In the genomic region with DNA sequence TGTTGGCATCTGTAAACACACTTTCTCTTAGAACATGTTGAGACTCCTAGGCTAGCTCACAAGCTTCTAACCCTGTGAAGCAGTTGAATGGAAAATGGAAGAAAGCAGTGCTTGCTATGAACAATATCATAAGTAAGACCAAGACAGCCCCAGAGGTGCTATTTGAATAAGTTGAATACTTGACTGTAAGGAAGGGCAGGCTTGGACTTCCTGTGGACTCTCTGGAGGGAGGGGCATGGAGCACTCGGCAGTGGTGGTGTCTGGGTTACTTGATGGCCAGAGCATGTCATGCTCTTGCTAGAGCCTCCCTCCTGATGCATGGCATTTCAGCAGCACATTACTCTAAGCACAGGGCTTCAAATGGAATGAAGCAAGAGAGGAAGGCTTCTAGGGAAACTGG, we compare ENCODE assay signal across 1 cellular context.
TF ChIP-seq lines count a peak whose summit lies in the region.

No MANE protein-coding gene starts in this region.

TF ChIP-seq in WTC11, 78 proteins besides CTCF, POLR2A, EP300 and RAD21 (continued from another document):
- TF ChIP-seq, protein P1, sequence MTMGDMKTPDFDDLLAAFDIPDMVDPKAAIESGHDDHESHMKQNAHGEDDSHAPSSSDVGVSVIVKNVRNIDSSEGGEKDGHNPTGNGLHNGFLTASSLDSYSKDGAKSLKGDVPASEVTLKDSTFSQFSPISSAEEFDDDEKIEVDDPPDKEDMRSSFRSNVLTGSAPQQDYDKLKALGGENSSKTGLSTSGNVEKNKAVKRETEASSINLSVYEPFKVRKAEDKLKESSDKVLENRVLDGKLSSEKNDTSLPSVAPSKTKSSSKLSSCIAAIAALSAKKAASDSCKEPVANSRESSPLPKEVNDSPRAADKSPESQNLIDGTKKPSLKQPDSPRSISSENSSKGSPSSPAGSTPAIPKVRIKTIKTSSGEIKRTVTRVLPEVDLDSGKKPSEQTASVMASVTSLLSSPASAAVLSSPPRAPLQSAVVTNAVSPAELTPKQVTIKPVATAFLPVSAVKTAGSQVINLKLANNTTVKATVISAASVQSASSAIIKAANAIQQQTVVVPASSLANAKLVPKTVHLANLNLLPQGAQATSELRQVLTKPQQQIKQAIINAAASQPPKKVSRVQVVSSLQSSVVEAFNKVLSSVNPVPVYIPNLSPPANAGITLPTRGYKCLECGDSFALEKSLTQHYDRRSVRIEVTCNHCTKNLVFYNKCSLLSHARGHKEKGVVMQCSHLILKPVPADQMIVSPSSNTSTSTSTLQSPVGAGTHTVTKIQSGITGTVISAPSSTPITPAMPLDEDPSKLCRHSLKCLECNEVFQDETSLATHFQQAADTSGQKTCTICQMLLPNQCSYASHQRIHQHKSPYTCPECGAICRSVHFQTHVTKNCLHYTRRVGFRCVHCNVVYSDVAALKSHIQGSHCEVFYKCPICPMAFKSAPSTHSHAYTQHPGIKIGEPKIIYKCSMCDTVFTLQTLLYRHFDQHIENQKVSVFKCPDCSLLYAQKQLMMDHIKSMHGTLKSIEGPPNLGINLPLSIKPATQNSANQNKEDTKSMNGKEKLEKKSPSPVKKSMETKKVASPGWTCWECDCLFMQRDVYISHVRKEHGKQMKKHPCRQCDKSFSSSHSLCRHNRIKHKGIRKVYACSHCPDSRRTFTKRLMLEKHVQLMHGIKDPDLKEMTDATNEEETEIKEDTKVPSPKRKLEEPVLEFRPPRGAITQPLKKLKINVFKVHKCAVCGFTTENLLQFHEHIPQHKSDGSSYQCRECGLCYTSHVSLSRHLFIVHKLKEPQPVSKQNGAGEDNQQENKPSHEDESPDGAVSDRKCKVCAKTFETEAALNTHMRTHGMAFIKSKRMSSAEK (CRISPR knock-in tag; IDR thresholded peaks at IDR 0.05; ENCODE audit: borderline replicate concordance) = no peak
- TF ChIP-seq IRF2 (CRISPR knock-in tag; IDR thresholded peaks at IDR 0.05; ENCODE audit: borderline replicate concordance, low read depth) (no peak), ZNF232 (CRISPR knock-in tag; IDR thresholded peaks at IDR 0.05) (no peak), ETV6 (CRISPR knock-in tag; IDR thresholded peaks at IDR 0.05) (no peak)
